Comparison of ENCODE assay signal across 26 cellular contexts in genomic region chr2:18232731-18233438, GRCh38.
A peak's percentile ranks its signal among the peaks of the same experiment; 100 is the strongest.
DNase-seq lines count a peak whose midpoint lies in the region; ATAC-seq, FAIRE-seq and TF ChIP-seq lines count a peak whose summit lies in the region.
"Had no signal": no experiment of that assay in that cellular context is flagged by ENCODE, and none has a peak within 500 bp of the region (broad histone marks: within the 10 kb centered on the region; RNA-seq: fewer than 3 reads in every experiment).

No MANE protein-coding gene starts in this region.

- no peak for FAIRE-seq in astrocyte (lab: Jason Lieb, UNC)
- FAIRE-seq: H54, small intestine had no signal

- no peak overlapping the region for H3K9ac ChIP-seq in astrocyte (ENCODE audit: low read length)

- H3K27ac Mint-ChIP-seq in HFFc6 (no peak overlapping the region), astrocyte (ENCODE audit: unreplicated experiment) (no peak overlapping the region), CD14-positive monocyte (no peak overlapping the region), T-helper 17 cell (no peak overlapping the region)
- H3K27ac Mint-ChIP-seq: activated CD8-positive, alpha-beta T cell treated with anti-CD3 and anti-CD28 coated beads for 36 hours; activated naive CD4-positive, alpha-beta T cell treated with anti-CD3 and anti-CD28 coated beads, Interleukin-2, amount 10 ng/mL, durations not matched to agents 7 days and 5 days; activated T-cell treated with anti-CD3 and anti-CD28 coated beads, Interleukin-2, amount 50 U/mL, for 24 hours; dendritic cell treated with granulocyte-macrophage colony-stimulating factor and Interleukin-4, amounts not matched to agents 40 ng/mL and 50 ng/mL, for 4 days; IgD-negative memory B cell; naive thymus-derived CD4-positive, alpha-beta T cell; type B pancreatic cell had no signal

- no peaks in the 10 kb centered on the region for H3K4me1 ChIP-seq in astrocyte (ENCODE audit: insufficient read depth, low read length)
- H3K4me1 ChIP-seq: BE2C, lower lobe of right lung had no signal

- no peaks in the 10 kb centered on the region for H3K36me3 ChIP-seq in astrocyte (ENCODE audit: insufficient read depth, low read length)
- H3K36me3 ChIP-seq: BE2C, lower lobe of right lung had no signal

- no peaks in the 10 kb centered on the region for H3K9me3 ChIP-seq in astrocyte (ENCODE audit: insufficient read depth, low read depth, low read length)
- H3K9me3 ChIP-seq in T-helper 17 cell (ENCODE audit: control insufficient read depth, low read length, poor library complexity, severe bottlenecking): no peaks in the 10 kb centered on the region
- H3K9me3 ChIP-seq: BE2C, lower lobe of right lung had no signal

- TF ChIP-seq CTCF in HFFc6 (IDR thresholded peaks at IDR 0.05) (no peak), astrocyte (IDR thresholded peaks at IDR 0.05; ENCODE audit: insufficient read depth, low read depth, low read length) (no peak), retinal pigment epithelial cell (conservative IDR thresholded peaks at IDR 0.05; ENCODE audit: low read depth, low read length) (no peak), CD14-positive monocyte (IDR thresholded peaks at IDR 0.05) (no peak)

- no peaks in the 10 kb centered on the region for H3K79me2 ChIP-seq in astrocyte (ENCODE audit: insufficient read depth, low read length)

- H3K4me3 Mint-ChIP-seq in HFFc6 (no peak overlapping the region), astrocyte (ENCODE audit: unreplicated experiment) (no peak overlapping the region), CD14-positive monocyte (no peak overlapping the region), T-helper 17 cell (no peak overlapping the region)
- H3K4me3 Mint-ChIP-seq: activated CD8-positive, alpha-beta T cell treated with anti-CD3 and anti-CD28 coated beads for 36 hours; activated naive CD4-positive, alpha-beta T cell treated with anti-CD3 and anti-CD28 coated beads, Interleukin-2, amount 10 ng/mL, durations not matched to agents 7 days and 5 days; activated T-cell treated with anti-CD3 and anti-CD28 coated beads, Interleukin-2, amount 50 U/mL, for 24 hours; dendritic cell treated with granulocyte-macrophage colony-stimulating factor and Interleukin-4, amounts not matched to agents 40 ng/mL and 50 ng/mL, for 4 days; IgD-negative memory B cell; naive thymus-derived CD4-positive, alpha-beta T cell; type B pancreatic cell had no signal

- H3K27me3 ChIP-seq in astrocyte (ENCODE audit: insufficient read depth, low read length): no peaks in the 10 kb centered on the region
- H3K27me3 ChIP-seq: BE2C had no signal

- H3K36me3 Mint-ChIP-seq in HFFc6 (ENCODE audit: low read depth): no peaks in the 10 kb centered on the region
- H3K36me3 Mint-ChIP-seq in astrocyte (ENCODE audit: low read depth, unreplicated experiment): no peaks in the 10 kb centered on the region
- no peaks in the 10 kb centered on the region for H3K36me3 Mint-ChIP-seq in CD14-positive monocyte
- H3K36me3 Mint-ChIP-seq in T-helper 17 cell (ENCODE audit: low read depth): no peaks in the 10 kb centered on the region
- H3K36me3 Mint-ChIP-seq: activated naive CD4-positive, alpha-beta T cell treated with anti-CD3 and anti-CD28 coated beads, Interleukin-2, amount 10 ng/mL, durations not matched to agents 7 days and 5 days; IgD-negative memory B cell; naive thymus-derived CD4-positive, alpha-beta T cell; type B pancreatic cell had no signal

- no peak overlapping the region for H3K4me2 ChIP-seq in astrocyte (ENCODE audit: low read length)

- peak; percentile 26 for DNase-seq in HFFc6
- DNase-seq in astrocyte (ENCODE audit: low read depth): peak; percentile 55
- peak; percentile 69 for DNase-seq in iris pigment epithelial cell (ENCODE audit: low read depth)
- peak; percentile 35 for DNase-seq in retinal pigment epithelial cell (ENCODE audit: low read depth)
- DNase-seq in CD14-positive monocyte (ENCODE audit: low spot score): no peak
- no peak for DNase-seq in T-helper 17 cell
- DNase-seq: activated CD8-positive, alpha-beta T cell treated with anti-CD3 and anti-CD28 coated beads for 36 hours; activated naive CD4-positive, alpha-beta T cell treated with anti-CD3 and anti-CD28 coated beads, Interleukin-2, amount 10 ng/mL, durations not matched to agents 7 days and 5 days; activated T-cell treated with anti-CD3 and anti-CD28 coated beads, Interleukin-2, amount 50 U/mL, for 24 hours; BE2C; Calu3; erythroblast; GF-D8; lower lobe of right lung; MM.1S; naive thymus-derived CD4-positive, alpha-beta T cell; NCI-H2171 treated with DMSO at 0.1 percent for 48 hours; NCI-H69; posterior cingulate gyrus; small intestine; stimulated activated CD4-positive, alpha-beta T cell treated with anti-CD3 and anti-CD28 coated beads, Interleukin-4, amount 100 ng/mL, for 1 hour had no signal

- ATAC-seq in GM19328 (IDR thresholded peaks at IDR 0.05; ENCODE audit: unreplicated experiment) (no peak), T-helper 17 cell (no peak)
- ATAC-seq: activated CD8-positive, alpha-beta T cell treated with anti-CD3 and anti-CD28 coated beads for 36 hours; naive thymus-derived CD4-positive, alpha-beta T cell had no signal

- no peak overlapping the region for H3K27ac ChIP-seq in astrocyte (ENCODE audit: low read depth, low read length)
- H3K27ac ChIP-seq: lower lobe of right lung had no signal

- H4K20me1 ChIP-seq in astrocyte (ENCODE audit: insufficient read depth, low read length): no peaks in the 10 kb centered on the region

- intact Hi-C loops in CD14-positive monocyte (cut with micrococcal nuclease): no loop called here

- H3K4me3 ChIP-seq in astrocyte (ENCODE audit: insufficient read depth, low read depth, low read length) (no peak overlapping the region), retinal pigment epithelial cell (ENCODE audit: low read length) (no peak overlapping the region)
- H3K4me3 ChIP-seq: lower lobe of right lung had no signal

- H2AFZ ChIP-seq in astrocyte (ENCODE audit: low read depth, low read length): no peak overlapping the region

- H3K9me3 Mint-ChIP-seq in HFFc6 (no peaks in the 10 kb centered on the region), astrocyte (ENCODE audit: unreplicated experiment) (no peaks in the 10 kb centered on the region), CD14-positive monocyte (peaks cover 0 to 5% (median 0%) of the 10 kb centered on the region in 7 donors)
- H3K9me3 Mint-ChIP-seq: activated CD8-positive, alpha-beta T cell treated with anti-CD3 and anti-CD28 coated beads for 36 hours; activated naive CD4-positive, alpha-beta T cell treated with anti-CD3 and anti-CD28 coated beads, Interleukin-2, amount 10 ng/mL, durations not matched to agents 7 days and 5 days; activated T-cell treated with anti-CD3 and anti-CD28 coated beads, Interleukin-2, amount 50 U/mL, for 24 hours; dendritic cell treated with granulocyte-macrophage colony-stimulating factor and Interleukin-4, amounts not matched to agents 40 ng/mL and 50 ng/mL, for 4 days; type B pancreatic cell had no signal

- H3K4me1 Mint-ChIP-seq in HFFc6 (ENCODE audit: low read depth) (peaks cover 15% of the 10 kb centered on the region), astrocyte (ENCODE audit: low read depth, unreplicated experiment) (peaks cover 9% of the 10 kb centered on the region), CD14-positive monocyte (no peaks in the 10 kb centered on the region), T-helper 17 cell (no peaks in the 10 kb centered on the region)
- H3K4me1 Mint-ChIP-seq: activated naive CD4-positive, alpha-beta T cell treated with anti-CD3 and anti-CD28 coated beads, Interleukin-2, amount 10 ng/mL, durations not matched to agents 7 days and 5 days; IgD-negative memory B cell; naive thymus-derived CD4-positive, alpha-beta T cell had no signal

- peaks cover 5% of the 10 kb centered on the region for H3K27me3 Mint-ChIP-seq in HFFc6 (ENCODE audit: insufficient read depth)
- no peaks in the 10 kb centered on the region for H3K27me3 Mint-ChIP-seq in astrocyte (ENCODE audit: low read depth, unreplicated experiment)
- peaks cover 0 to 5% (median 2%) of the 10 kb centered on the region in 3 donors for H3K27me3 Mint-ChIP-seq in CD14-positive monocyte (ENCODE audit: low read depth in 3 of 3)
- no peaks in the 10 kb centered on the region for H3K27me3 Mint-ChIP-seq in T-helper 17 cell
- H3K27me3 Mint-ChIP-seq: activated naive CD4-positive, alpha-beta T cell treated with anti-CD3 and anti-CD28 coated beads, Interleukin-2, amount 10 ng/mL, durations not matched to agents 7 days and 5 days; activated T-cell treated with anti-CD3 and anti-CD28 coated beads, Interleukin-2, amount 50 U/mL, for 24 hours; dendritic cell treated with granulocyte-macrophage colony-stimulating factor and Interleukin-4, amounts not matched to agents 40 ng/mL and 50 ng/mL, for 4 days had no signal

Comparison
In these comparisons a context has a peak if more than half of its experiments do, and no peak if none do; other contexts are left out.
1. DNase-seq: peak in HFFc6 (single experiment), astrocyte (single experiment), iris pigment epithelial cell (single experiment) and retinal pigment epithelial cell (single experiment); none in CD14-positive monocyte (single experiment) and T-helper 17 cell (0 of 3).